39 cellular contexts compared by ENCODE assay signal in genomic region chr2:121587131-121587530, GRCh38. TPM values are rescaled to one million over a fixed set of nuclear protein-coding genes. Genes with fewer than 3 reads are reported as not detected.
"Had no signal": no experiment of that assay in that cellular context is flagged by ENCODE, and none has a peak within 500 bp of the region (broad histone marks: within the 10 kb centered on the region; RNA-seq: fewer than 3 reads in every experiment).

No MANE protein-coding gene starts in this region.

- H3K4me3 ChIP-seq: adrenal gland, breast epithelium, cardiac muscle cell, colonic mucosa, gastrocnemius medialis, heart right ventricle, hepatocyte had no signal

- H3K4me3 Mint-ChIP-seq: activated B cell treated with CpG ODN at 0.5 μM for 24 hours; activated CD4-positive, alpha-beta memory T cell treated with anti-CD3 and anti-CD28 coated beads for 36 hours; activated CD4-positive, alpha-beta T cell treated with anti-CD3 and anti-CD28 coated beads for 36 hours; activated CD4-positive, alpha-beta T cell treated with anti-CD3 and anti-CD28 coated beads, Interleukin-2, amount 10 ng/mL, durations not matched to agents 24 days and 14 days; activated CD8-positive, alpha-beta memory T cell treated with anti-CD3 and anti-CD28 coated beads, Interleukin-2, amount 10 ng/mL, durations not matched to agents 7 days and 5 days; activated CD8-positive, alpha-beta T cell treated with anti-CD3 and anti-CD28 coated beads, Interleukin-2, amount 10 ng/mL, durations not matched to agents 7 days and 5 days; activated naive CD4-positive, alpha-beta T cell treated with anti-CD3 and anti-CD28 coated beads for 36 hours; activated naive CD4-positive, alpha-beta T cell treated with anti-CD3 and anti-CD28 coated beads, Interleukin-2, amount 50 U/mL, for 24 hours; activated naive CD8-positive, alpha-beta T cell treated with anti-CD3 and anti-CD28 coated beads for 36 hours; activated naive CD8-positive, alpha-beta T cell treated with anti-CD3 and anti-CD28 coated beads, Interleukin-2, amount 50 U/mL, for 24 hours; activated T-helper 1 cell treated with anti-CD3 and anti-CD28 coated beads, Interleukin-12 subunit alpha, Interleukin-12 subunit beta, Interleukin-2, Interleukin-4 antibody, amounts not matched to agents 30 ng/mL and 10 ng/mL and 1 ng/mL, durations not matched to agents 14 hours and 24 hours and 36 hours; brain had no signal

- H3K27ac Mint-ChIP-seq: activated B cell treated with CpG ODN at 0.5 μM for 24 hours; activated CD4-positive, alpha-beta memory T cell treated with anti-CD3 and anti-CD28 coated beads for 36 hours; activated CD4-positive, alpha-beta T cell treated with anti-CD3 and anti-CD28 coated beads for 36 hours; activated CD4-positive, alpha-beta T cell treated with anti-CD3 and anti-CD28 coated beads, Interleukin-2, amount 10 ng/mL, durations not matched to agents 24 days and 14 days; activated CD8-positive, alpha-beta memory T cell treated with anti-CD3 and anti-CD28 coated beads, Interleukin-2, amount 10 ng/mL, durations not matched to agents 7 days and 5 days; activated CD8-positive, alpha-beta T cell treated with anti-CD3 and anti-CD28 coated beads, Interleukin-2, amount 10 ng/mL, durations not matched to agents 7 days and 5 days; activated naive CD4-positive, alpha-beta T cell treated with anti-CD3 and anti-CD28 coated beads for 36 hours; activated naive CD4-positive, alpha-beta T cell treated with anti-CD3 and anti-CD28 coated beads, Interleukin-2, amount 50 U/mL, for 24 hours; activated naive CD8-positive, alpha-beta T cell treated with anti-CD3 and anti-CD28 coated beads for 36 hours; activated naive CD8-positive, alpha-beta T cell treated with anti-CD3 and anti-CD28 coated beads, Interleukin-2, amount 50 U/mL, for 24 hours; activated T-helper 1 cell treated with anti-CD3 and anti-CD28 coated beads, Interleukin-12 subunit alpha, Interleukin-12 subunit beta, Interleukin-2, Interleukin-4 antibody, amounts not matched to agents 30 ng/mL and 10 ng/mL and 1 ng/mL, durations not matched to agents 14 hours and 24 hours and 36 hours; activated T-helper 2 cell treated with anti-CD3 and anti-CD28 coated beads, Interferon-gamma antibody, Interleukin-2, Interleukin-4, amounts not matched to agents 10 μg/mL and 5 μg/mL and 100 μg/mL, durations not matched to agents 14 hours and 24 hours and 36 hours had no signal

- H3K27me3 Mint-ChIP-seq: activated B cell treated with CpG ODN at 0.5 μM for 24 hours; activated CD4-positive, alpha-beta memory T cell treated with anti-CD3 and anti-CD28 coated beads for 36 hours; activated CD4-positive, alpha-beta T cell treated with anti-CD3 and anti-CD28 coated beads for 36 hours; activated CD4-positive, alpha-beta T cell treated with anti-CD3 and anti-CD28 coated beads, Interleukin-2, amount 10 ng/mL, durations not matched to agents 24 days and 14 days; activated CD8-positive, alpha-beta memory T cell treated with anti-CD3 and anti-CD28 coated beads, Interleukin-2, amount 10 ng/mL, durations not matched to agents 7 days and 5 days; activated naive CD4-positive, alpha-beta T cell treated with anti-CD3 and anti-CD28 coated beads, Interleukin-2, amount 50 U/mL, for 24 hours; activated naive CD8-positive, alpha-beta T cell treated with anti-CD3 and anti-CD28 coated beads for 36 hours; activated naive CD8-positive, alpha-beta T cell treated with anti-CD3 and anti-CD28 coated beads, Interleukin-2, amount 50 U/mL, for 24 hours; brain had no signal

- DNase-seq: activated B cell treated with CpG ODN at 0.5 μM for 24 hours; activated CD4-positive, alpha-beta memory T cell treated with anti-CD3 and anti-CD28 coated beads for 36 hours; activated CD4-positive, alpha-beta T cell treated with anti-CD3 and anti-CD28 coated beads for 36 hours; activated CD4-positive, alpha-beta T cell treated with anti-CD3 and anti-CD28 coated beads, Interleukin-2, amount 10 ng/mL, durations not matched to agents 24 days and 14 days; activated CD4-positive, CD25-positive, alpha-beta regulatory T cell treated with anti-CD3 and anti-CD28 coated beads, Interleukin-2, amount 50 U/mL, for 72 hours; activated CD8-positive, alpha-beta memory T cell treated with anti-CD3 and anti-CD28 coated beads, Interleukin-2, amount 10 ng/mL, durations not matched to agents 7 days and 5 days; activated CD8-positive, alpha-beta memory T cell treated with anti-CD3 and anti-CD28 coated beads, Interleukin-2, amount 50 U/mL, for 4 hours; activated CD8-positive, alpha-beta T cell treated with anti-CD3 and anti-CD28 coated beads, Interleukin-2, amount 10 ng/mL, durations not matched to agents 7 days and 5 days; activated effector memory CD4-positive, alpha-beta T cell treated with anti-CD3 and anti-CD28 coated beads, Interleukin-2, amount 50 U/mL, for 16 hours; activated naive CD4-positive, alpha-beta T cell treated with anti-CD3 and anti-CD28 coated beads for 36 hours; activated naive CD8-positive, alpha-beta T cell treated with anti-CD3 and anti-CD28 coated beads for 36 hours; activated naive CD8-positive, alpha-beta T cell treated with anti-CD3 and anti-CD28 coated beads, Interleukin-2, amount 50 U/mL, for 24 hours; activated T-cell treated with anti-CD3 and anti-CD28 coated beads, Interleukin-2, amount 50 U/mL, for 1 hour; activated T-cell treated with anti-CD3 and anti-CD28 coated beads, Interleukin-2, amount 50 U/mL, for 48 hours; adrenal gland; amygdala; aorta; central memory CD4-positive, alpha-beta T cell; cerebellar nuclear complex; colonic mucosa; effector CD8-positive, alpha-beta T cell; foreskin keratinocyte; gastrocnemius medialis; glutamatergic neuron; heart right ventricle; T-helper 2 cell had no signal

- H3K27me3 ChIP-seq: adrenal gland, breast epithelium, cardiac muscle cell, colonic mucosa, foreskin keratinocyte, gastrocnemius medialis, heart right ventricle, hepatocyte had no signal

- H3K9me3 Mint-ChIP-seq: activated B cell treated with CpG ODN at 0.5 μM for 24 hours; activated CD4-positive, alpha-beta memory T cell treated with anti-CD3 and anti-CD28 coated beads for 36 hours; activated CD4-positive, alpha-beta T cell treated with anti-CD3 and anti-CD28 coated beads, Interleukin-2, amount 10 ng/mL, durations not matched to agents 24 days and 14 days; activated naive CD4-positive, alpha-beta T cell treated with anti-CD3 and anti-CD28 coated beads for 36 hours; activated naive CD4-positive, alpha-beta T cell treated with anti-CD3 and anti-CD28 coated beads, Interleukin-2, amount 50 U/mL, for 24 hours; activated naive CD8-positive, alpha-beta T cell treated with anti-CD3 and anti-CD28 coated beads for 36 hours; activated naive CD8-positive, alpha-beta T cell treated with anti-CD3 and anti-CD28 coated beads, Interleukin-2, amount 50 U/mL, for 24 hours; activated T-helper 1 cell treated with anti-CD3 and anti-CD28 coated beads, Interleukin-12 subunit alpha, Interleukin-12 subunit beta, Interleukin-2, Interleukin-4 antibody, amounts not matched to agents 30 ng/mL and 10 ng/mL and 1 ng/mL, durations not matched to agents 14 hours and 24 hours and 36 hours; activated T-helper 2 cell treated with anti-CD3 and anti-CD28 coated beads, Interferon-gamma antibody, Interleukin-2, Interleukin-4, amounts not matched to agents 10 μg/mL and 5 μg/mL and 100 μg/mL, durations not matched to agents 14 hours and 24 hours and 36 hours; brain had no signal

- ATAC-seq: activated CD4-positive, alpha-beta T cell treated with anti-CD3 and anti-CD28 coated beads for 36 hours; activated CD8-positive, alpha-beta memory T cell treated with anti-CD3 and anti-CD28 coated beads, Interleukin-2, amount 10 ng/mL, durations not matched to agents 7 days and 5 days; activated CD8-positive, alpha-beta T cell treated with anti-CD3 and anti-CD28 coated beads, Interleukin-2, amount 10 ng/mL, durations not matched to agents 7 days and 5 days; activated naive CD8-positive, alpha-beta T cell treated with anti-CD3 and anti-CD28 coated beads, Interleukin-2, amount 50 U/mL, for 24 hours; esophagus mucosa; foreskin keratinocyte; gastrocnemius medialis had no signal

- H3K4me1 ChIP-seq: adrenal gland, breast epithelium, colonic mucosa had no signal

- H3K9me3 ChIP-seq: adrenal gland, breast epithelium, colonic mucosa, gastrocnemius medialis, heart right ventricle had no signal

- H3K36me3 Mint-ChIP-seq: activated naive CD4-positive, alpha-beta T cell treated with anti-CD3 and anti-CD28 coated beads, Interleukin-2, amount 50 U/mL, for 24 hours had no signal

- H3K4me2 ChIP-seq: hepatocyte had no signal

- H3K27ac ChIP-seq: adrenal gland, breast epithelium, cardiac muscle cell, colonic mucosa, foreskin keratinocyte, hepatocyte, VCaP had no signal

- H2AFZ ChIP-seq: hepatocyte had no signal

- H3K36me3 ChIP-seq: breast epithelium, cardiac muscle cell, colonic mucosa, gastrocnemius medialis had no signal

RNA-seq across cellular contexts. Expression of gene RNU4ATAC, which starts 56.5 kb away (rescaled TPM):
- total RNA-seq: activated B cell treated with CpG ODN at 0.5 μM for 24 hours; activated CD4-positive, alpha-beta memory T cell treated with anti-CD3 and anti-CD28 coated beads for 36 hours; activated CD4-positive, alpha-beta T cell treated with anti-CD3 and anti-CD28 coated beads for 36 hours; activated CD4-positive, alpha-beta T cell treated with anti-CD3 and anti-CD28 coated beads, Interleukin-2, amount 10 ng/mL, durations not matched to agents 24 days and 14 days; activated CD8-positive, alpha-beta memory T cell treated with anti-CD3 and anti-CD28 coated beads for 36 hours; activated CD8-positive, alpha-beta memory T cell treated with anti-CD3 and anti-CD28 coated beads, Interleukin-2, amount 10 ng/mL, durations not matched to agents 7 days and 5 days; activated CD8-positive, alpha-beta T cell treated with anti-CD3 and anti-CD28 coated beads, Interleukin-2, amount 10 ng/mL, durations not matched to agents 7 days and 5 days; activated naive CD4-positive, alpha-beta T cell treated with anti-CD3 and anti-CD28 coated beads for 36 hours; activated naive CD8-positive, alpha-beta T cell treated with anti-CD3 and anti-CD28 coated beads for 36 hours; activated T-helper 1 cell treated with anti-CD3 and anti-CD28 coated beads, Interleukin-12 subunit alpha, Interleukin-12 subunit beta, Interleukin-2, Interleukin-4 antibody, amounts not matched to agents 30 ng/mL and 10 ng/mL and 1 ng/mL, durations not matched to agents 14 hours and 24 hours and 36 hours; activated T-helper 2 cell treated with anti-CD3 and anti-CD28 coated beads, Interferon-gamma antibody, Interleukin-2, Interleukin-4, amounts not matched to agents 10 μg/mL and 5 μg/mL and 100 μg/mL, durations not matched to agents 14 hours and 24 hours and 36 hours; adrenal gland; aorta; breast epithelium; cardiac muscle cell; colonic mucosa; dermis microvascular lymphatic vessel endothelial cell; epithelial cell of proximal tubule; esophagus mucosa; foreskin keratinocyte; gastrocnemius medialis; heart right ventricle; hepatocyte; T-helper 1 cell treated with Interleukin-12 subunit alpha and Interleukin-12 subunit beta and Interleukin-4 antibody, amounts not matched to agents 30 ng/mL and 1 ng/mL, for 36 hours had no signal
- polyA plus RNA-seq: adrenal gland, aorta, foreskin keratinocyte, heart right ventricle had no signal
